8 cellular contexts compared by ENCODE assay signal in genomic region chr2:68253211-68254068, GRCh38. TPM values are rescaled to one million over a fixed set of nuclear protein-coding genes. Genes with fewer than 3 reads are reported as not detected.
DNase-seq lines count a peak whose midpoint lies in the region; ATAC-seq, FAIRE-seq and TF ChIP-seq lines count a peak whose summit lies in the region.

No MANE protein-coding gene starts in this region.

- TF ChIP-seq POLR2A in sigmoid colon (IDR thresholded peaks at IDR 0.05) = no peak

- DNase-seq in Caco-2 (peak in 1 of 2 experiments; percentile 21), M059J (ENCODE audit: low read depth) (peak; percentile 34), right cardiac atrium (no peak), sigmoid colon (no peak), activated gamma-delta T cell treated with Interleukin-2 at 50 U/mL for 16 hours (no peak), frontal cortex (ENCODE audit: low spot score in 2 of 2) (no peak)
- peak; percentile 12 for DNase-seq in activated effector memory CD4-positive, alpha-beta T cell treated with Interleukin-2 at 50 U/mL for 16 hours

- H3K36me3 Mint-ChIP-seq in Caco-2 (ENCODE audit: insufficient read depth, unreplicated experiment) = peaks cover 23% of the 10 kb centered on the region

- H3K36me3 ChIP-seq in Caco-2 (ENCODE audit: control insufficient read depth, insufficient read depth, low read length) (no peaks in the 10 kb centered on the region), sigmoid colon (no peaks in the 10 kb centered on the region)

- H3K27ac ChIP-seq in right cardiac atrium (ENCODE audit: low read length) (peak overlapping the region; percentile 96), sigmoid colon (peak overlapping the region; percentile 95 to 99 (median 98))

- H3K4me1 ChIP-seq in Caco-2 (0 out of 2 replicates have a peak, but pooled peaks cover 13% of the 10 kb centered on the region), right cardiac atrium (ENCODE audit: control insufficient read depth, insufficient read depth, low read length) (no peaks in the 10 kb centered on the region), sigmoid colon (peaks cover 0 to 34% (median 28%) of the 10 kb centered on the region in 4 donors)

- TF ChIP-seq CTCF in Caco-2 (IDR thresholded peaks at IDR 0.05; ENCODE audit: insufficient read depth in 1 of 2, low read depth in 1 of 2, low read length in 1 of 2, severe bottlenecking in 1 of 2, unreplicated experiment in 1 of 2) (no peak), sigmoid colon (IDR thresholded peaks at IDR 0.05) (no peak)

- intact Hi-C loops in Caco-2 (cut with micrococcal nuclease; ENCODE audit: unreplicated experiment) = loop anchor here (1.0 to 5.0 kb wide), 2 partner anchors 29 to 56 kb away; no protein-coding TSS in a partner anchor
- intact Hi-C loops in right cardiac atrium (cut with DNase I) = loop anchor here in 1 of 4 donors (10.0 kb wide), 2 partner anchors 99 to 129 kb away; partner anchors contain the start of gene PNO1
- intact Hi-C loops in sigmoid colon (cut with DNase I) = loop anchor here (2.0 to 10.0 kb wide), 3 partner anchors 64 to 191 kb away; partner anchors contain the start of genes C1D and CNRIP1

- TF ChIP-seq EP300 in sigmoid colon (IDR thresholded peaks at IDR 0.05) = no peak

- peak overlapping the region; percentile 99 for H3K4me3 ChIP-seq in Caco-2 (ENCODE audit: low read depth, low read length)
- H3K4me3 ChIP-seq in right cardiac atrium (ENCODE audit: low read length) = peak overlapping the region; percentile 99
- peak overlapping the region; percentile 84 to 91 (median 88) for H3K4me3 ChIP-seq in sigmoid colon

- POLR2A ChIA-PET in Caco-2 (lab: Charles Lee) = interaction anchor here (0.6 to 1.7 kb wide), 2 partner anchors 9 to 96 kb away, joined by 3 to 6 read pairs; partner anchors contain the start of gene PNO1

- BruUV-seq in Caco-2 (replicated peaks; lab: Mats Ljungman, UMichigan) = TSS peak; percentile 87

- no peaks in the 10 kb centered on the region for H3K9me3 ChIP-seq in Caco-2
- H3K9me3 ChIP-seq in right cardiac atrium (ENCODE audit: control insufficient read depth, low read length) = no peaks in the 10 kb centered on the region
- no peaks in the 10 kb centered on the region for H3K9me3 ChIP-seq in sigmoid colon

- peak overlapping the region; percentile 92 for H3K4me3 Mint-ChIP-seq in Caco-2 (ENCODE audit: unreplicated experiment)

- no peaks in the 10 kb centered on the region for H3K9me3 Mint-ChIP-seq in Caco-2 (ENCODE audit: unreplicated experiment)

- CTCF ChIA-PET in Caco-2 (lab: Charles Lee) = interaction anchor here (0.9 to 1.8 kb wide), 3 partner anchors 28 to 131 kb away, joined by 3 to 4 read pairs (median 4); no protein-coding TSS in a partner anchor

- H3K4me1 Mint-ChIP-seq in Caco-2 (ENCODE audit: low read depth, unreplicated experiment) = peaks cover 14% of the 10 kb centered on the region

- under 1% methylated on average over 16 of the region's 16 CpGs for WGBS in right cardiac atrium
- WGBS in sigmoid colon, 2 donors = 1 to 2% methylated on average over 16 of the region's 16 CpGs

- no peaks in the 10 kb centered on the region for H3K27me3 ChIP-seq in Caco-2 (replicated peaks; ENCODE audit: control insufficient read depth, insufficient read depth, low read length)
- no peaks in the 10 kb centered on the region for H3K27me3 ChIP-seq in right cardiac atrium (ENCODE audit: control insufficient read depth, insufficient read depth)
- no peaks in the 10 kb centered on the region for H3K27me3 ChIP-seq in sigmoid colon

- H3K27me3 Mint-ChIP-seq in Caco-2 (ENCODE audit: insufficient read depth, unreplicated experiment) = no peaks in the 10 kb centered on the region

- ATAC-seq in right cardiac atrium (no peak), GM19397 (IDR thresholded peaks at IDR 0.05; ENCODE audit: unreplicated experiment) (no peak)

- no peak for FAIRE-seq in frontal cortex (lab: Jason Lieb, UNC)

- H3K27ac Mint-ChIP-seq in Caco-2 (ENCODE audit: unreplicated experiment) = peak overlapping the region; percentile 97

RNA-seq across cellular contexts. Expression of gene PPP3R1, which starts 1.1 kb away (rescaled TPM):
- total RNA-seq in Caco-2 (2022) (70.9 and 71.6 TPM in 2 replicates), right cardiac atrium (10 to 100 TPM; 37.9 to 46.2 (median 42.9) TPM), sigmoid colon (10 to 100 TPM; 28.4 to 38.5 (median 36.6) TPM), frontal cortex (59.9 TPM)
- 25.8 and 30.8 TPM in 2 replicates for total RNA-seq in M059J (2014; rRNA removed; shearing (Covaris generic))
- polyA plus RNA-seq in right cardiac atrium (21.4 TPM), sigmoid colon (10 to 100 TPM; 17.4 to 28.8 (median 27.5) TPM)

Comparison
In these comparisons a context has a peak if more than half of its experiments do, and no peak if none do; other contexts are left out.
1. DNase-seq: peak in M059J (single experiment) and activated effector memory CD4-positive, alpha-beta T cell treated with Interleukin-2 at 50 U/mL for 16 hours (single experiment); none in right cardiac atrium (0 of 3), sigmoid colon (single experiment), activated gamma-delta T cell treated with Interleukin-2 at 50 U/mL for 16 hours (single experiment) and frontal cortex (0 of 2).
2. Peak in every context shown above with its lines, with median percentiles within 50 percentile points of each other: H3K4me3 ChIP-seq.